ENCODE assay signal across 14 cellular contexts in the genomic region with DNA sequence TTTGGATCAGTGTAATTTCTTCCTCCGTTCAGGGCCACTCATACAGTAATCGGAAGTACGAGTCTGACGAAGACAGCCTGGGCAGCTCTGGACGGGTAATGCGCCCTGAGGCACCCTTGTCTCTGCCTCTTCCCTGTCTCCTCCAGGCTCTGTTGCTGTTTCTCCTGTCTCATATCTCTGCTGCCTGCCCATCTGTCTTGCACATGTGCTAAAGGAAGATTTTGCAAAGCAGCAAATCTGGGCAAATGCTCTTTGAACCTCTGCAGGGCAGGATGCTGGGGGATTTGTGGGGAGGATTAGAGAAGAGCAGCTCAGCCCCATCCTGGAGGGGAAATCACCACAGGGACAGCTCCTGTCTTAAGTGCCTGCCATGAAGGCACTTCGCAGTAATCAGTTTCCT. TPM values are rescaled to one million over a fixed set of nuclear protein-coding genes. Genes with fewer than 3 reads are reported as not detected.
DNase-seq lines count a peak whose midpoint lies in the region; ATAC-seq and TF ChIP-seq lines count a peak whose summit lies in the region.
"Had no signal": no experiment of that assay in that cellular context is flagged by ENCODE, and none has a peak within 500 bp of the region (broad histone marks: within the 10 kb centered on the region; RNA-seq: fewer than 3 reads in every experiment).

No MANE protein-coding gene starts in this region.

- DNase-seq in CD4-positive, CD25-positive, alpha-beta regulatory T cell: peak in 1 of 3 donors; percentile 13
- DNase-seq in EL (peak; percentile 31), T-helper 17 cell (no peak), glutamatergic neuron (peak; percentile 45), GM20000 (ENCODE audit: low spot score) (no peak), sciatic nerve (ENCODE audit: low spot score) (no peak), NCI-H2081 (lab: John Stamatoyannopoulos, UW) (no peak)
- DNase-seq: activated CD8-positive, alpha-beta memory T cell treated with anti-CD3 and anti-CD28 coated beads for 24 hours; activated effector memory CD4-positive, alpha-beta T cell treated with Interleukin-2 at 50 U/mL for 16 hours; NCI-H2029; NCI-H446 treated with DMSO at 0.1 percent for 48 hours; stimulated activated CD4-positive, alpha-beta T cell treated with anti-CD3 and anti-CD28 coated beads, Interleukin-4, amount 100 ng/mL, for 1 hour had no signal

- peaks cover 22% of the 10 kb centered on the region for H3K36me3 Mint-ChIP-seq in CD4-positive, CD25-positive, alpha-beta regulatory T cell
- H3K36me3 Mint-ChIP-seq in T-helper 17 cell (ENCODE audit: low read depth): peaks cover 2% of the 10 kb centered on the region
- no peaks in the 10 kb centered on the region for H3K36me3 Mint-ChIP-seq in glutamatergic neuron (ENCODE audit: unreplicated experiment)

- H3K27me3 Mint-ChIP-seq in CD4-positive, CD25-positive, alpha-beta regulatory T cell: no peaks in the 10 kb centered on the region
- H3K27me3 Mint-ChIP-seq in T-helper 17 cell: no peaks in the 10 kb centered on the region
- H3K27me3 Mint-ChIP-seq in glutamatergic neuron (ENCODE audit: unreplicated experiment): peaks cover 1% of the 10 kb centered on the region

- H3K9me3 ChIP-seq in CD4-positive, CD25-positive, alpha-beta regulatory T cell (ENCODE audit: control insufficient read depth in 2 of 2, low read length in 2 of 2): no peaks in the 10 kb centered on the region
- no peaks in the 10 kb centered on the region for H3K9me3 ChIP-seq in T-helper 17 cell (ENCODE audit: control insufficient read depth, low read length, poor library complexity, severe bottlenecking)
- H3K9me3 ChIP-seq: gastroesophageal sphincter had no signal

- no peaks in the 10 kb centered on the region for H3K9me3 Mint-ChIP-seq in CD4-positive, CD25-positive, alpha-beta regulatory T cell
- peaks cover 5% of the 10 kb centered on the region for H3K9me3 Mint-ChIP-seq in glutamatergic neuron (ENCODE audit: unreplicated experiment)

- H3K4me1 ChIP-seq in CD4-positive, CD25-positive, alpha-beta regulatory T cell (ENCODE audit: control insufficient read depth, insufficient read depth, low read length, poor library complexity, severe bottlenecking): peaks cover 8% of the 10 kb centered on the region
- H3K4me1 ChIP-seq: gastroesophageal sphincter had no signal

- ATAC-seq in CD4-positive, CD25-positive, alpha-beta regulatory T cell (ENCODE audit: low read depth in 2 of 2): no peak
- ATAC-seq in T-helper 17 cell (peak; percentile 80), sciatic nerve (no peak)
- ATAC-seq: gastroesophageal sphincter, K562 had no signal

- no peak overlapping the region for H3K4me3 ChIP-seq in CD4-positive, CD25-positive, alpha-beta regulatory T cell (ENCODE audit: low read depth, low read length)
- H3K4me3 ChIP-seq: gastroesophageal sphincter, K562 had no signal

- H3K27me3 ChIP-seq in CD4-positive, CD25-positive, alpha-beta regulatory T cell (ENCODE audit: control insufficient read depth, insufficient read depth, low read length): no peaks in the 10 kb centered on the region
- H3K27me3 ChIP-seq: gastroesophageal sphincter had no signal

- intact Hi-C loops in sciatic nerve (cut with DNase I): no loop called here

- TF ChIP-seq CTCF in glutamatergic neuron (IDR thresholded peaks at IDR 0.05; ENCODE audit: partially characterized antibody, unreplicated experiment) (no peak), GM20000 (IDR thresholded peaks at IDR 0.05; ENCODE audit: extremely low read depth, missing control alignments) (no peak)

- H3K27ac Mint-ChIP-seq in CD4-positive, CD25-positive, alpha-beta regulatory T cell: peak overlapping the region; percentile 38 to 81 (median 62)
- H3K27ac Mint-ChIP-seq in T-helper 17 cell (peak overlapping the region; percentile 71), glutamatergic neuron (ENCODE audit: unreplicated experiment) (peak overlapping the region; percentile 67)

- H3K4me3 Mint-ChIP-seq in CD4-positive, CD25-positive, alpha-beta regulatory T cell: no peak overlapping the region
- H3K4me3 Mint-ChIP-seq in T-helper 17 cell (peak overlapping the region; percentile 49), glutamatergic neuron (ENCODE audit: unreplicated experiment) (peak overlapping the region; percentile 3)

- H3K36me3 ChIP-seq in CD4-positive, CD25-positive, alpha-beta regulatory T cell (ENCODE audit: control insufficient read depth, insufficient read depth, low read length): peaks cover 19% of the 10 kb centered on the region

- H3K27ac ChIP-seq in CD4-positive, CD25-positive, alpha-beta regulatory T cell (ENCODE audit: insufficient read depth, low read length, poor library complexity, severe bottlenecking): no peak overlapping the region
- H3K27ac ChIP-seq: gastroesophageal sphincter had no signal

- peaks cover 0 to 12% (median 6%) of the 10 kb centered on the region in 4 donors for H3K4me1 Mint-ChIP-seq in CD4-positive, CD25-positive, alpha-beta regulatory T cell
- H3K4me1 Mint-ChIP-seq in T-helper 17 cell (peaks cover 15% of the 10 kb centered on the region), glutamatergic neuron (ENCODE audit: low read depth, unreplicated experiment) (peaks cover 24% of the 10 kb centered on the region)

RNA-seq across cellular contexts. Expression of gene POLR3E, which starts 32.4 kb away (rescaled TPM):
- 249 TPM for total RNA-seq in CD4-positive, CD25-positive, alpha-beta regulatory T cell
- 10 to 100 TPM; 10.2 to 16.3 (median 14.6) TPM for polyA plus RNA-seq in CD4-positive, CD25-positive, alpha-beta regulatory T cell
- total RNA-seq in T-helper 17 cell: 100 to 1,000 TPM; 159 to 219 TPM
- 31.5 TPM for total RNA-seq in glutamatergic neuron (ENCODE audit: unreplicated experiment)
- 43.5 TPM for total RNA-seq in sciatic nerve

RNA-seq across cellular contexts. Expression of gene EEF2K, which starts 58.7 kb away (rescaled TPM):
- total RNA-seq in CD4-positive, CD25-positive, alpha-beta regulatory T cell: 20.1 TPM
- polyA plus RNA-seq in CD4-positive, CD25-positive, alpha-beta regulatory T cell: 1 to 10 TPM; 2.7 to 4.0 (median 3.2) TPM
- total RNA-seq in T-helper 17 cell (10 to 100 TPM; 14.4 to 14.7 TPM), glutamatergic neuron (ENCODE audit: unreplicated experiment) (40.2 TPM), sciatic nerve (47.0 TPM)

Comparison
In these comparisons a context has a peak if more than half of its experiments do, and no peak if none do; other contexts are left out.
1. DNase-seq: peak in EL (single experiment) and glutamatergic neuron (single experiment); none in T-helper 17 cell (0 of 3), GM20000 (single experiment), sciatic nerve (single experiment) and NCI-H2081 (0 of 2).
2. H3K4me3 Mint-ChIP-seq: peak in T-helper 17 cell (single experiment) and glutamatergic neuron (single experiment); none in CD4-positive, CD25-positive, alpha-beta regulatory T cell (0 of 4).
3. Peak in every context shown above with its lines, with median percentiles within 50 percentile points of each other: H3K27ac Mint-ChIP-seq.